8 cellular contexts compared by ENCODE assay signal in genomic region chr10:103069453-103070331, GRCh38.
DNase-seq lines count a peak whose midpoint lies in the region; ATAC-seq and TF ChIP-seq lines count a peak whose summit lies in the region.

No MANE protein-coding gene starts in this region.

- H3K4me3 ChIP-seq in GM23248 (no peak overlapping the region), choroid plexus epithelial cell (ENCODE audit: low read depth, low read length) (no peak overlapping the region), lung (no peak overlapping the region)

- no peaks in the 10 kb centered on the region for H3K9me2 ChIP-seq in GM23248 (ENCODE audit: insufficient read depth)

- H3K27me3 ChIP-seq in GM23248 (replicated peaks; ENCODE audit: insufficient read depth): no peaks in the 10 kb centered on the region
- H3K27me3 ChIP-seq in lung (ENCODE audit: control insufficient read depth, insufficient read depth): no peaks in the 10 kb centered on the region

- in situ Hi-C loops in GM23248 (cut with MboI): loop anchor here (25.0 kb wide), 1 partner anchor 332 kb away; the partner anchor contains the start of gene WBP1L

- H3K9ac ChIP-seq in GM23248: no peak overlapping the region

- no peaks in the 10 kb centered on the region for H4K20me1 ChIP-seq in GM23248 (ENCODE audit: insufficient read depth)

- H3F3A ChIP-seq in GM23248 (ENCODE audit: insufficient read depth): no peaks in the 10 kb centered on the region

- no peaks in the 10 kb centered on the region for H3K79me2 ChIP-seq in GM23248 (ENCODE audit: insufficient read depth)

- H3K9me3 ChIP-seq in GM23248 (ENCODE audit: low read depth): no peaks in the 10 kb centered on the region
- H3K9me3 ChIP-seq in lung (ENCODE audit: control insufficient read depth in 2 of 2, insufficient read depth in 1 of 2, low read length in 1 of 2): no peaks in the 10 kb centered on the region

- no peak overlapping the region for H3K27ac ChIP-seq in GM23248
- H3K27ac ChIP-seq in lung (ENCODE audit: low read depth in 1 of 2, low read length in 1 of 2): no peak overlapping the region

- peak; percentile 73 for DNase-seq in EH (ENCODE audit: low read depth)
- DNase-seq in GM23248: peak; percentile 65
- peak; percentile 65 for DNase-seq in NCI-H146 (lab: John Stamatoyannopoulos, UW)
- DNase-seq in activated CD4-positive, alpha-beta T cell treated with anti-CD3 and anti-CD28 coated beads for 4 hours: peak; percentile 61 to 69
- peak; percentile 74 for DNase-seq in choroid plexus epithelial cell (ENCODE audit: low read depth)
- peak; percentile 50 for DNase-seq in lung (ENCODE audit: low spot score)
- DNase-seq in stimulated activated CD8-positive, alpha-beta memory T cell treated with anti-CD3 and anti-CD28 coated beads, Interleukin-15, amount 100 ng/mL, for 48 hours (ENCODE audit: low read depth in 2 of 2): peak; percentile 34 to 35
- no peak for DNase-seq in dedifferentiated amniotic fluid mesenchymal stem cell (ENCODE audit: extremely low spot score)

- H2AFZ ChIP-seq in GM23248: no peak overlapping the region

- H3K4me2 ChIP-seq in GM23248 (ENCODE audit: unreplicated experiment): no peak overlapping the region

- TF ChIP-seq CTCF in choroid plexus epithelial cell (conservative IDR thresholded peaks at IDR 0.05; ENCODE audit: low read depth, low read length) (peak; percentile 82), lung (IDR thresholded peaks at IDR 0.05; ENCODE audit: control extremely low read depth, extremely low read depth) (peak; percentile 63)

- 44 to 45% methylated on average over 16 of the region's 16 CpGs for WGBS in GM23248 (ENCODE audit: low coverage in 1 of 2, low lambda C conversion rate in 2 of 2, missing lambda C conversion rate in 2 of 2), 2 experiments
- WGBS in lung, 2 donors: 37 to 39% methylated on average over 16 of the region's 16 CpGs

- ATAC-seq in lung (ENCODE audit: insufficient read depth, low FRiP score): peak; percentile 72

- H3K36me3 ChIP-seq in GM23248 (ENCODE audit: low read depth): no peaks in the 10 kb centered on the region
- peaks cover 2 to 12% of the 10 kb centered on the region in 2 donors for H3K36me3 ChIP-seq in lung (ENCODE audit: control insufficient read depth in 2 of 2, insufficient read depth in 2 of 2, low read length in 2 of 2)

- H3K4me1 ChIP-seq in GM23248 (ENCODE audit: insufficient read depth): no peaks in the 10 kb centered on the region
- no peaks in the 10 kb centered on the region for H3K4me1 ChIP-seq in lung (ENCODE audit: control insufficient read depth in 2 of 2, insufficient read depth in 2 of 2, low read length in 2 of 2)
